38 cellular contexts compared by ENCODE assay signal in the genomic region with DNA sequence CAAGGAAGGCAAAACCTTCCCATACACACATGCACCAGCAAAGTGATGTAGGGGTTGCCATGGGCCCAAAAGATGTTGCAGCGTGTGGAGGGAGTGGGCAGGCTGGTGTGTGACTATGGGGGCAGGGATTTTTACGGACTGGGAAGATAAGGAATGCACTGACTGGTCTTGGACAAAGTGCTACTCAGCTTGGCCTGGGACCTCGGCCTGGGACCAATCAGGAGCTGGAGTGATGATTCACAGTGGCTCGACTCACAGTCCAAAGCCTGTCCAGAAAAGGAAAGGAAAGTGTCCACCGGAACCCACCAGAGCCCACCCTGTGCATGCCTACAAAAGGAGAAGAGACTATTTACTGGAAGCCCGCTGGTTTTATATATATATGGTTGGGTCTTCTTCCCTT.
"Had no signal": no experiment of that assay in that cellular context is flagged by ENCODE, and none has a peak within 500 bp of the region (broad histone marks: within the 10 kb centered on the region; RNA-seq: fewer than 3 reads in every experiment).

No MANE protein-coding gene starts in this region.

- ATAC-seq: activated CD8-positive, alpha-beta memory T cell treated with anti-CD3 and anti-CD28 coated beads, Interleukin-2, amount 10 ng/mL, durations not matched to agents 7 days and 5 days; activated CD8-positive, alpha-beta T cell treated with anti-CD3 and anti-CD28 coated beads, Interleukin-2, amount 10 ng/mL, durations not matched to agents 7 days and 5 days had no signal

- H3K4me3 Mint-ChIP-seq: activated B cell treated with CpG ODN at 0.5 μM for 24 hours; activated CD4-positive, alpha-beta memory T cell treated with anti-CD3 and anti-CD28 coated beads for 36 hours; activated CD4-positive, alpha-beta T cell treated with anti-CD3 and anti-CD28 coated beads, Interleukin-2, amount 10 ng/mL, durations not matched to agents 24 days and 14 days; activated CD8-positive, alpha-beta memory T cell treated with anti-CD3 and anti-CD28 coated beads, Interleukin-2, amount 10 ng/mL, durations not matched to agents 7 days and 5 days; activated CD8-positive, alpha-beta T cell treated with anti-CD3 and anti-CD28 coated beads, Interleukin-2, amount 10 ng/mL, durations not matched to agents 7 days and 5 days; activated naive CD4-positive, alpha-beta T cell treated with anti-CD3 and anti-CD28 coated beads, Interleukin-2, amount 10 ng/mL, durations not matched to agents 7 days and 5 days; activated naive CD4-positive, alpha-beta T cell treated with anti-CD3 and anti-CD28 coated beads, Interleukin-2, amount 50 U/mL, for 24 hours; activated naive CD8-positive, alpha-beta T cell; activated naive CD8-positive, alpha-beta T cell treated with anti-CD3 and anti-CD28 coated beads, Interleukin-2, amount 10 ng/mL, durations not matched to agents 7 days and 5 days; activated naive CD8-positive, alpha-beta T cell treated with anti-CD3 and anti-CD28 coated beads, Interleukin-2, amount 50 U/mL, for 24 hours; activated T-cell treated with anti-CD3 and anti-CD28 coated beads, Interleukin-2, amount 50 U/mL, for 24 hours; brain; central memory CD8-positive, alpha-beta T cell; T-helper 1 cell treated with Interleukin-12 subunit alpha and Interleukin-12 subunit beta and Interleukin-4 antibody, amounts not matched to agents 30 μg/mL and 1 μg/mL, for 36 hours; T-helper 2 cell treated with Interferon-gamma antibody and Interleukin-4, amounts not matched to agents 5 μg/mL and 100 μg/mL, for 36 hours had no signal

- H3K36me3 ChIP-seq: ascending aorta, cardiac muscle cell had no signal

- H3K4me1 ChIP-seq: ascending aorta had no signal

- H3K36me3 Mint-ChIP-seq: activated CD4-positive, alpha-beta memory T cell treated with anti-CD3 and anti-CD28 coated beads for 36 hours; activated CD8-positive, alpha-beta memory T cell treated with anti-CD3 and anti-CD28 coated beads, Interleukin-2, amount 10 ng/mL, durations not matched to agents 7 days and 5 days; activated naive CD4-positive, alpha-beta T cell treated with anti-CD3 and anti-CD28 coated beads, Interleukin-2, amount 10 ng/mL, durations not matched to agents 7 days and 5 days; activated naive CD4-positive, alpha-beta T cell treated with anti-CD3 and anti-CD28 coated beads, Interleukin-2, amount 50 U/mL, for 24 hours; activated naive CD8-positive, alpha-beta T cell; activated naive CD8-positive, alpha-beta T cell treated with anti-CD3 and anti-CD28 coated beads, Interleukin-2, amount 10 ng/mL, durations not matched to agents 7 days and 5 days; brain had no signal

- H3K27me3 Mint-ChIP-seq: activated B cell treated with CpG ODN at 0.5 μM for 24 hours; activated CD4-positive, alpha-beta memory T cell treated with anti-CD3 and anti-CD28 coated beads for 36 hours; activated CD4-positive, alpha-beta T cell treated with anti-CD3 and anti-CD28 coated beads, Interleukin-2, amount 10 ng/mL, durations not matched to agents 24 days and 14 days; activated CD8-positive, alpha-beta memory T cell treated with anti-CD3 and anti-CD28 coated beads, Interleukin-2, amount 10 ng/mL, durations not matched to agents 7 days and 5 days; activated naive CD4-positive, alpha-beta T cell treated with anti-CD3 and anti-CD28 coated beads, Interleukin-2, amount 10 ng/mL, durations not matched to agents 7 days and 5 days; activated naive CD4-positive, alpha-beta T cell treated with anti-CD3 and anti-CD28 coated beads, Interleukin-2, amount 50 U/mL, for 24 hours; activated naive CD8-positive, alpha-beta T cell; activated naive CD8-positive, alpha-beta T cell treated with anti-CD3 and anti-CD28 coated beads, Interleukin-2, amount 10 ng/mL, durations not matched to agents 7 days and 5 days; activated naive CD8-positive, alpha-beta T cell treated with anti-CD3 and anti-CD28 coated beads, Interleukin-2, amount 50 U/mL, for 24 hours; activated T-cell treated with anti-CD3 and anti-CD28 coated beads, Interleukin-2, amount 50 U/mL, for 24 hours; brain; central memory CD8-positive, alpha-beta T cell had no signal

- H3K9me3 ChIP-seq: ascending aorta had no signal

- H3K4me3 ChIP-seq: ascending aorta, cardiac muscle cell had no signal

- H3K4me1 Mint-ChIP-seq: activated B cell treated with CpG ODN at 0.5 μM for 24 hours; activated CD4-positive, alpha-beta T cell treated with anti-CD3 and anti-CD28 coated beads, Interleukin-2, amount 10 ng/mL, durations not matched to agents 24 days and 14 days; activated CD8-positive, alpha-beta memory T cell treated with anti-CD3 and anti-CD28 coated beads, Interleukin-2, amount 10 ng/mL, durations not matched to agents 7 days and 5 days; activated naive CD4-positive, alpha-beta T cell treated with anti-CD3 and anti-CD28 coated beads, Interleukin-2, amount 10 ng/mL, durations not matched to agents 7 days and 5 days; activated naive CD4-positive, alpha-beta T cell treated with anti-CD3 and anti-CD28 coated beads, Interleukin-2, amount 50 U/mL, for 24 hours; activated naive CD8-positive, alpha-beta T cell treated with anti-CD3 and anti-CD28 coated beads, Interleukin-2, amount 10 ng/mL, durations not matched to agents 7 days and 5 days; activated naive CD8-positive, alpha-beta T cell treated with anti-CD3 and anti-CD28 coated beads, Interleukin-2, amount 50 U/mL, for 24 hours; brain; central memory CD8-positive, alpha-beta T cell had no signal

- H3K27ac ChIP-seq: ascending aorta, cardiac muscle cell, VCaP had no signal

- FAIRE-seq: bronchial epithelial cell, TTC549 had no signal

- H3K27me3 ChIP-seq: ascending aorta, cardiac muscle cell had no signal

- DNase-seq: activated B cell treated with CpG ODN at 0.5 μM for 24 hours; activated CD4-positive, alpha-beta memory T cell treated with anti-CD3 and anti-CD28 coated beads for 36 hours; activated CD4-positive, alpha-beta T cell treated with anti-CD3 and anti-CD28 coated beads for 4 hours; activated CD4-positive, alpha-beta T cell treated with anti-CD3 and anti-CD28 coated beads, Interleukin-2, amount 10 ng/mL, durations not matched to agents 24 days and 14 days; activated CD4-positive, alpha-beta T cell treated with anti-CD3 and anti-CD28 coated beads, Interleukin-2, amount 50 U/mL, for 1 hour; activated CD4-positive, alpha-beta T cell treated with anti-CD3 and anti-CD28 coated beads, Interleukin-2, amount 50 U/mL, for 4 hours; activated CD4-positive, CD25-positive, alpha-beta regulatory T cell treated with anti-CD3 and anti-CD28 coated beads, Interleukin-2, amount 50 U/mL, for 72 hours; activated CD8-positive, alpha-beta memory T cell treated with anti-CD3 and anti-CD28 coated beads for 24 hours; activated CD8-positive, alpha-beta memory T cell treated with anti-CD3 and anti-CD28 coated beads, Interleukin-2, amount 10 ng/mL, durations not matched to agents 7 days and 5 days; activated CD8-positive, alpha-beta memory T cell treated with anti-CD3 and anti-CD28 coated beads, Interleukin-2, amount 50 U/mL, for 48 hours; activated CD8-positive, alpha-beta T cell treated with anti-CD3 and anti-CD28 coated beads, Interleukin-2, amount 10 ng/mL, durations not matched to agents 7 days and 5 days; activated effector memory CD4-positive, alpha-beta T cell treated with Interleukin-2 at 50 U/mL for 16 hours; activated gamma-delta T cell; activated naive CD4-positive, alpha-beta T cell treated with anti-CD3 and anti-CD28 coated beads, Interleukin-2, amount 10 ng/mL, durations not matched to agents 7 days and 5 days; activated naive CD4-positive, alpha-beta T cell treated with Interleukin-2 at 50 U/mL for 16 hours; activated naive CD8-positive, alpha-beta T cell treated with anti-CD3 and anti-CD28 coated beads, Interleukin-2, amount 10 ng/mL, durations not matched to agents 7 days and 5 days; activated naive CD8-positive, alpha-beta T cell treated with anti-CD3 and anti-CD28 coated beads, Interleukin-2, amount 50 U/mL, for 24 hours; activated T-cell treated with anti-CD3 and anti-CD28 coated beads, Interleukin-2, amount 50 U/mL, for 24 hours; activated T-cell treated with anti-CD3 and anti-CD28 coated beads, Interleukin-2, amount 50 U/mL, for 48 hours; amygdala; anterior cingulate cortex; caudate nucleus; cerebellar nuclear complex; T-helper 1 cell; T-helper 2 cell; T-helper 9 cell had no signal

- H3K27ac Mint-ChIP-seq: activated B cell treated with CpG ODN at 0.5 μM for 24 hours; activated CD4-positive, alpha-beta memory T cell treated with anti-CD3 and anti-CD28 coated beads for 36 hours; activated CD4-positive, alpha-beta T cell treated with anti-CD3 and anti-CD28 coated beads, Interleukin-2, amount 10 ng/mL, durations not matched to agents 24 days and 14 days; activated CD8-positive, alpha-beta memory T cell treated with anti-CD3 and anti-CD28 coated beads, Interleukin-2, amount 10 ng/mL, durations not matched to agents 7 days and 5 days; activated CD8-positive, alpha-beta T cell treated with anti-CD3 and anti-CD28 coated beads, Interleukin-2, amount 10 ng/mL, durations not matched to agents 7 days and 5 days; activated naive CD4-positive, alpha-beta T cell treated with anti-CD3 and anti-CD28 coated beads, Interleukin-2, amount 10 ng/mL, durations not matched to agents 7 days and 5 days; activated naive CD4-positive, alpha-beta T cell treated with anti-CD3 and anti-CD28 coated beads, Interleukin-2, amount 50 U/mL, for 24 hours; activated naive CD8-positive, alpha-beta T cell; activated naive CD8-positive, alpha-beta T cell treated with anti-CD3 and anti-CD28 coated beads, Interleukin-2, amount 10 ng/mL, durations not matched to agents 7 days and 5 days; activated naive CD8-positive, alpha-beta T cell treated with anti-CD3 and anti-CD28 coated beads, Interleukin-2, amount 50 U/mL, for 24 hours; activated T-cell treated with anti-CD3 and anti-CD28 coated beads, Interleukin-2, amount 50 U/mL, for 24 hours; activated T-helper 2 cell treated with anti-CD3 and anti-CD28 coated beads, Interferon-gamma antibody, Interleukin-2, Interleukin-4, amounts not matched to agents 10 μg/mL and 5 μg/mL and 100 μg/mL, durations not matched to agents 14 hours and 24 hours and 36 hours; brain; T-helper 1 cell treated with Interleukin-12 subunit alpha and Interleukin-12 subunit beta and Interleukin-4 antibody, amounts not matched to agents 30 μg/mL and 1 μg/mL, for 36 hours; T-helper 2 cell treated with Interferon-gamma antibody and Interleukin-4, amounts not matched to agents 5 μg/mL and 100 μg/mL, for 36 hours had no signal
